In the genomic region with DNA sequence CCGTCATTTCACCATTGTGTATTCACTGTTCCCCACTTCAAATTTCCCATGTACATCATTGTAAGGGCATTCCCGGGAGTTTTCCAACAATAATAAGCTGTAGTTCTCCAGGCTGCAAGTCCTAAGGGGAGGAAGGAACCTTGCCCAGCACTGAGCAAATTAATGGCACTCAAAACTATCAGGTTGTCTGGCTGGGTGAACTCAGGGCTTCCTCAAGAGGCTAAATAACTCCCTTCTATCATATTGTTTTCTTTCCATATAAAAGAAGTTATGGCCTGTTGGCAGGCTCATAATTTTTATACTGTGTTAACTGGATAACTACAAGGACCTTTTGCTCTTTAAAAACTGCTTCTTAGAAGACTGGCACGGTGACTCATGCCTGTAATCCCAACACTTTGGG, we compare ENCODE assay signal across 26 cellular contexts.
"Had no signal": no experiment of that assay in that cellular context is flagged by ENCODE, and none has a peak within 500 bp of the region (broad histone marks: within the 10 kb centered on the region; RNA-seq: fewer than 3 reads in every experiment).

No MANE protein-coding gene starts in this region.

- H3K27me3 ChIP-seq: adrenal gland, ascending aorta, esophagus squamous epithelium, heart right ventricle, neural progenitor cell, testis, vagina had no signal

- ATAC-seq: activated CD4-positive, alpha-beta T cell treated with anti-CD3 and anti-CD28 coated beads for 36 hours; left lobe of liver; lower lobe of right lung; naive thymus-derived CD4-positive, alpha-beta T cell; sciatic nerve; stimulated activated naive B cell treated with anti-CD40 and anti-IgM and Interleukin-4, amounts not matched to agents 10 μg/mL and 1 μg/mL and 100 μg/mL, for 72 hours had no signal

- H3K4me3 ChIP-seq: adrenal gland, ascending aorta, coronary artery, esophagus squamous epithelium, heart right ventricle, lower lobe of right lung, neural progenitor cell, testis, vagina had no signal

- DNase-seq: activated B cell treated with CpG ODN at 0.5 μM for 24 hours; activated CD4-positive, alpha-beta T cell treated with anti-CD3 and anti-CD28 coated beads for 36 hours; activated CD4-positive, alpha-beta T cell treated with anti-CD3 and anti-CD28 coated beads, Interleukin-2, amount 50 U/mL, for 4 hours; activated CD8-positive, alpha-beta memory T cell treated with anti-CD3 and anti-CD28 coated beads for 24 hours; activated CD8-positive, alpha-beta memory T cell treated with anti-CD3 and anti-CD28 coated beads, Interleukin-2, amount 50 U/mL, for 4 hours; activated naive CD4-positive, alpha-beta T cell; activated T-cell treated with anti-CD3 and anti-CD28 coated beads, Interleukin-2, amount 50 U/mL, for 24 hours; adrenal gland; esophagus squamous epithelium; heart right ventricle; lower lobe of right lung; naive thymus-derived CD4-positive, alpha-beta T cell; posterior cingulate gyrus; small intestine; stimulated activated CD4-positive, alpha-beta T cell treated with anti-CD3 and anti-CD28 coated beads, Interleukin-15, amount 100 ng/mL, for 24 hours; stimulated activated CD8-positive, alpha-beta memory T cell treated with anti-CD3 and anti-CD28 coated beads, Interleukin-4, amount 100 ng/mL, for 48 hours; stimulated activated naive B cell treated with anti-CD40 and anti-IgM and Interleukin-4, amounts not matched to agents 10 μg/mL and 1 μg/mL and 100 μg/mL, for 72 hours; T1000; testis had no signal

- FAIRE-seq: keratinocyte had no signal

- H3K36me3 ChIP-seq: adrenal gland, ascending aorta, esophagus squamous epithelium, heart right ventricle, lower lobe of right lung, neural progenitor cell, vagina had no signal

- H3K27ac ChIP-seq: adrenal gland, ascending aorta, coronary artery, esophagus squamous epithelium, heart right ventricle, lower lobe of right lung, neural progenitor cell, testis, vagina had no signal

- H3K9me3 ChIP-seq: adrenal gland, ascending aorta, esophagus squamous epithelium, lower lobe of right lung, testis, vagina had no signal

- H3K4me1 ChIP-seq: adrenal gland, ascending aorta, lower lobe of right lung, testis had no signal
